33 cellular contexts compared by ENCODE assay signal in the genomic region with DNA sequence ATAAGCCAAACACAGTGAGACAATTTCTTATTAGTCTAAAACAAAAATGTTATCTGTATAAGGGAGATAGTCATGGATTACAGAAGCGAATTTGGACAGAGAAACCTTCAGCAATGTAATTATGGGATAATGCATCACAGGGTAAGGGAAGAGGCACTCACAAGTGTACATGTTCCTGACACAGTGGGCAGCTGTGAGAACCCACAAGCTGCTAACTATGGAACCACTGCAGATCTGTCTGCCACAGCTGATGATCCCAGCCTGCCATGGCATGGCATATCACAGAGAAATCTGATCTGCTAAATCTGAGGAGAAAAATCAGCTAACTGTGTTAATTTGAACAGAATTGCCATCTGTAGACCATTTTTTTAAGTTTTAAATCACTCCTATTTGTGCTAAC.
"Had no signal": no experiment of that assay in that cellular context is flagged by ENCODE, and none has a peak within 500 bp of the region (broad histone marks: within the 10 kb centered on the region; RNA-seq: fewer than 3 reads in every experiment).

No MANE protein-coding gene starts in this region.

- H3K36me3 ChIP-seq: adrenal gland, brain microvascular endothelial cell, breast epithelium had no signal

- DNase-seq: activated B cell treated with CpG ODN at 0.5 μM for 24 hours; activated CD4-positive, alpha-beta memory T cell treated with anti-CD3 and anti-CD28 coated beads for 36 hours; activated CD4-positive, alpha-beta T cell treated with anti-CD3 and anti-CD28 coated beads for 4 hours; activated CD4-positive, alpha-beta T cell treated with anti-CD3 and anti-CD28 coated beads, Interleukin-2, amount 10 ng/mL, durations not matched to agents 24 days and 14 days; activated CD4-positive, alpha-beta T cell treated with anti-CD3 and anti-CD28 coated beads, Interleukin-2, amount 50 U/mL, for 1 hour; activated CD4-positive, alpha-beta T cell treated with anti-CD3 and anti-CD28 coated beads, Interleukin-2, amount 50 U/mL, for 4 hours; activated CD4-positive, CD25-positive, alpha-beta regulatory T cell treated with anti-CD3 and anti-CD28 coated beads, Interleukin-2, amount 50 U/mL, for 72 hours; activated CD8-positive, alpha-beta memory T cell treated with anti-CD3 and anti-CD28 coated beads, Interleukin-2, amount 50 U/mL, for 4 hours; activated effector memory CD4-positive, alpha-beta T cell treated with anti-CD3 and anti-CD28 coated beads, Interleukin-2, amount 50 U/mL, for 16 hours; activated gamma-delta T cell treated with Interleukin-2 at 50 U/mL for 16 hours; activated naive CD4-positive, alpha-beta T cell; activated naive CD4-positive, alpha-beta T cell treated with anti-CD3 and anti-CD28 coated beads for 36 hours; activated naive CD4-positive, alpha-beta T cell treated with anti-CD3 and anti-CD28 coated beads, Interleukin-2, amount 50 U/mL, for 16 hours; activated naive CD8-positive, alpha-beta T cell treated with anti-CD3 and anti-CD28 coated beads for 36 hours; activated T-cell treated with anti-CD3 and anti-CD28 coated beads for 4 hours; activated T-cell treated with anti-CD3 and anti-CD28 coated beads, Interleukin-2, amount 50 U/mL, for 1 hour; activated T-cell treated with anti-CD3 and anti-CD28 coated beads, Interleukin-2, amount 50 U/mL, for 4 hours; activated T-cell treated with anti-CD3 and anti-CD28 coated beads, Interleukin-2, amount 50 U/mL, for 72 hours; adrenal gland; amniotic stem cell; aorta; body of pancreas; brain microvascular endothelial cell; central memory CD4-positive, alpha-beta T cell; T-helper 2 cell; T-helper 9 cell had no signal

- H3K9me3 ChIP-seq: adrenal gland, body of pancreas, breast epithelium had no signal

- H3K4me1 ChIP-seq: adrenal gland, breast epithelium had no signal

- H3K4me1 Mint-ChIP-seq: activated B cell treated with CpG ODN at 0.5 μM for 24 hours; activated CD4-positive, alpha-beta T cell treated with anti-CD3 and anti-CD28 coated beads, Interleukin-2, amount 10 ng/mL, durations not matched to agents 24 days and 14 days; activated naive CD8-positive, alpha-beta T cell treated with anti-CD3 and anti-CD28 coated beads for 36 hours; activated T-helper 17 cell treated with anti-CD3 and anti-CD28 coated beads, Interleukin-2, amount 50 U/mL, for 72 hours had no signal

- H3K4me3 ChIP-seq: adrenal gland, body of pancreas, breast epithelium had no signal

- H3K27me3 ChIP-seq: adrenal gland, body of pancreas, brain microvascular endothelial cell, breast epithelium had no signal

- ATAC-seq: activated naive CD4-positive, alpha-beta T cell treated with anti-CD3 and anti-CD28 coated beads, Interleukin-2, amount 50 U/mL, for 72 hours; activated T-cell treated with anti-CD3 and anti-CD28 coated beads, Interleukin-2, amount 50 U/mL, for 4 hours; activated T-cell treated with anti-CD3 and anti-CD28 coated beads, Interleukin-2, amount 50 U/mL, for 72 hours; activated T-helper 17 cell treated with anti-CD3 and anti-CD28 coated beads, Interleukin-2, amount 50 U/mL, for 72 hours; body of pancreas had no signal

- H3K9me3 Mint-ChIP-seq: activated B cell treated with CpG ODN at 0.5 μM for 24 hours; activated CD4-positive, alpha-beta memory T cell treated with anti-CD3 and anti-CD28 coated beads for 36 hours; activated CD4-positive, alpha-beta T cell treated with anti-CD3 and anti-CD28 coated beads, Interleukin-2, amount 10 ng/mL, durations not matched to agents 24 days and 14 days; activated naive CD4-positive, alpha-beta T cell treated with anti-CD3 and anti-CD28 coated beads for 36 hours; activated naive CD4-positive, alpha-beta T cell treated with anti-CD3 and anti-CD28 coated beads, Interleukin-2, amount 50 U/mL, for 72 hours; activated naive CD8-positive, alpha-beta T cell treated with anti-CD3 and anti-CD28 coated beads for 36 hours; activated T-cell treated with anti-CD3 and anti-CD28 coated beads, Interleukin-2, amount 50 U/mL, for 4 hours; activated T-cell treated with anti-CD3 and anti-CD28 coated beads, Interleukin-2, amount 50 U/mL, for 72 hours; activated T-helper 1 cell treated with anti-CD3 and anti-CD28 coated beads, Interleukin-12 subunit alpha, Interleukin-12 subunit beta, Interleukin-2, Interleukin-4 antibody, amounts not matched to agents 30 ng/mL and 10 ng/mL and 1 ng/mL, durations not matched to agents 14 hours and 24 hours and 36 hours; activated T-helper 17 cell treated with anti-CD3 and anti-CD28 coated beads, Interleukin-2, amount 50 U/mL, for 72 hours; T-helper 1 cell treated with Interleukin-12 subunit alpha and Interleukin-12 subunit beta and Interleukin-4 antibody, amounts not matched to agents 30 μg/mL and 1 μg/mL, for 36 hours; T-helper 2 cell treated with Interferon-gamma antibody and Interleukin-4, amounts not matched to agents 5 μg/mL and 100 μg/mL, for 36 hours had no signal

- H3K4me3 Mint-ChIP-seq: activated B cell treated with CpG ODN at 0.5 μM for 24 hours; activated CD4-positive, alpha-beta memory T cell treated with anti-CD3 and anti-CD28 coated beads for 36 hours; activated CD4-positive, alpha-beta T cell treated with anti-CD3 and anti-CD28 coated beads, Interleukin-2, amount 10 ng/mL, durations not matched to agents 24 days and 14 days; activated naive CD4-positive, alpha-beta T cell treated with anti-CD3 and anti-CD28 coated beads for 36 hours; activated naive CD8-positive, alpha-beta T cell treated with anti-CD3 and anti-CD28 coated beads for 36 hours; activated T-cell treated with anti-CD3 and anti-CD28 coated beads, Interleukin-2, amount 50 U/mL, for 4 hours; activated T-cell treated with anti-CD3 and anti-CD28 coated beads, Interleukin-2, amount 50 U/mL, for 72 hours; activated T-helper 1 cell treated with anti-CD3 and anti-CD28 coated beads, Interleukin-12 subunit alpha, Interleukin-12 subunit beta, Interleukin-2, Interleukin-4 antibody, amounts not matched to agents 30 ng/mL and 10 ng/mL and 1 ng/mL, durations not matched to agents 14 hours and 24 hours and 36 hours; activated T-helper 17 cell treated with anti-CD3 and anti-CD28 coated beads, Interleukin-2, amount 50 U/mL, for 72 hours; T-helper 1 cell treated with Interleukin-12 subunit alpha and Interleukin-12 subunit beta and Interleukin-4 antibody, amounts not matched to agents 30 μg/mL and 1 μg/mL, for 36 hours; T-helper 2 cell treated with Interferon-gamma antibody and Interleukin-4, amounts not matched to agents 5 μg/mL and 100 μg/mL, for 36 hours had no signal

- H3K27ac Mint-ChIP-seq: activated B cell treated with CpG ODN at 0.5 μM for 24 hours; activated CD4-positive, alpha-beta memory T cell treated with anti-CD3 and anti-CD28 coated beads for 36 hours; activated CD4-positive, alpha-beta T cell treated with anti-CD3 and anti-CD28 coated beads, Interleukin-2, amount 10 ng/mL, durations not matched to agents 24 days and 14 days; activated naive CD4-positive, alpha-beta T cell treated with anti-CD3 and anti-CD28 coated beads for 36 hours; activated naive CD4-positive, alpha-beta T cell treated with anti-CD3 and anti-CD28 coated beads, Interleukin-2, amount 50 U/mL, for 72 hours; activated naive CD8-positive, alpha-beta T cell treated with anti-CD3 and anti-CD28 coated beads for 36 hours; activated T-cell treated with anti-CD3 and anti-CD28 coated beads, Interleukin-2, amount 50 U/mL, for 72 hours; activated T-helper 1 cell treated with anti-CD3 and anti-CD28 coated beads, Interleukin-12 subunit alpha, Interleukin-12 subunit beta, Interleukin-2, Interleukin-4 antibody, amounts not matched to agents 30 ng/mL and 10 ng/mL and 1 ng/mL, durations not matched to agents 14 hours and 24 hours and 36 hours; activated T-helper 17 cell treated with anti-CD3 and anti-CD28 coated beads, Interleukin-2, amount 50 U/mL, for 72 hours; T-helper 1 cell treated with Interleukin-12 subunit alpha and Interleukin-12 subunit beta and Interleukin-4 antibody, amounts not matched to agents 30 μg/mL and 1 μg/mL, for 36 hours; T-helper 2 cell treated with Interferon-gamma antibody and Interleukin-4, amounts not matched to agents 5 μg/mL and 100 μg/mL, for 36 hours had no signal

- H3K36me3 Mint-ChIP-seq: activated CD4-positive, alpha-beta memory T cell treated with anti-CD3 and anti-CD28 coated beads for 36 hours; activated naive CD4-positive, alpha-beta T cell treated with anti-CD3 and anti-CD28 coated beads, Interleukin-2, amount 50 U/mL, for 72 hours; activated naive CD8-positive, alpha-beta T cell treated with anti-CD3 and anti-CD28 coated beads for 36 hours had no signal

- H3K27me3 Mint-ChIP-seq: activated B cell treated with CpG ODN at 0.5 μM for 24 hours; activated CD4-positive, alpha-beta T cell treated with anti-CD3 and anti-CD28 coated beads, Interleukin-2, amount 10 ng/mL, durations not matched to agents 24 days and 14 days; activated naive CD8-positive, alpha-beta T cell treated with anti-CD3 and anti-CD28 coated beads for 36 hours; activated T-helper 17 cell treated with anti-CD3 and anti-CD28 coated beads, Interleukin-2, amount 50 U/mL, for 72 hours had no signal

- H3K27ac ChIP-seq: adrenal gland, body of pancreas, brain microvascular endothelial cell, breast epithelium, VCaP had no signal
